ENCODE assay signal across 8 cellular contexts in the genomic region with DNA sequence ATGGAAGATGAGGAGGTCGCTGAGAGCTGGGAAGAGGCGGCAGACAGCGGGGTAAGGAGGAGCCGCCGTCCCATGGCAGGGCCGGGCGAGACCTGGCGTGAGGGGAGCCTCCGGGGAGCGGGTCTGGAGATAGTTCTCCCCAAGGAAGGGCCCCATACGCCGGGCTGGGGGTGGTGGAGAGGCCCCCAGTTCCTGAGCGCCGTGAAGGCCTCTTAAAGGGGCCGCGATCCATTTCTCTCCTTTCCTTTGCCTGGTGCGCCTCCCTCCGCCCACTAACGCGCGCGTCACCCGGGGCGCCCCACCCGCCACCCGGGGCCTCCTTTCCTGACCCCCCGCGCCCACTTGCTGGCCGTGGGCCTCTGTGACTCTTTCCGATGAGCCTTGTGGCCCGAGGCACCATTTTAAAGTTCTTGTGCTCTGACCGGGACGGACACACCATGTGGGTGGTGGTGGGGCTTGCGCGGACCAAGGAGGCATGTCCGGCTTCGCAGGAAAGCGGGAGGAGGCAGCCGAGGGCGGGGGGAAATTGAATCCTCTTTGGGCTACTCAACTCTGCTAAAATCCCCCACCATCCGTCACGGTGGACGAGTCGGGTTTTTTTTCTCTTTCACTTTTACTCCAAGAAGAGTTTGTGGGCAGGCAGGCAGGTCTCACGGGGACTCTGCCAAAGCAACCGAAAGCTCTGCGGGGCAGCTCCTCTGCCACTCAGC. TPM values are rescaled to one million over a fixed set of nuclear protein-coding genes. Genes with fewer than 3 reads are reported as not detected.
DNase-seq lines count a peak whose midpoint lies in the region; ATAC-seq and TF ChIP-seq lines count a peak whose summit lies in the region.

No MANE protein-coding gene starts in this region.

- POLR2A ChIA-PET in A673 (lab: Charles Lee; ENCODE audit: low non-redundant PET): no interaction called here
- POLR2A ChIA-PET in activated CD4-positive, alpha-beta T cell treated with anti-CD3 and anti-CD28 coated beads for 36 hours (lab: Charles Lee): interaction anchor here (0.5 to 1.8 kb wide), 13 partner anchors 14 to 580 kb away, joined by 3 to 6 read pairs (median 4); partner anchors contain the start of genes FBXO42 and NECAP2

- CTCF ChIA-PET in A673 (lab: Charles Lee): interaction anchor here (0.5 kb wide), 1 partner anchor 552 kb away, joined by 6 read pairs; no protein-coding TSS in a partner anchor
- CTCF ChIA-PET in activated CD4-positive, alpha-beta T cell treated with anti-CD3 and anti-CD28 coated beads for 36 hours (lab: Charles Lee): interaction anchor here (0.7 to 8.5 kb wide), 3 partner anchors 14 to 254 kb away, joined by 3 to 76 read pairs (median 5); partner anchors contain the start of genes FBXO42 and NECAP2

- TF ChIP-seq POLR2A in lower leg skin (IDR thresholded peaks at IDR 0.05): peak in 1 of 2 donors; percentile 75

- WGBS in lower leg skin, 2 donors: 0 to 1% methylated on average over 45 to 46 of the region's 47 CpGs

- no peaks in the 10 kb centered on the region for H3K27me3 ChIP-seq in A673 (replicated peaks; ENCODE audit: insufficient read depth, low read depth, low read length, poor library complexity)

- DNase-seq in A673 (ENCODE audit: low spot score) (peak; percentile 83), NCI-H345 (lab: John Stamatoyannopoulos, UW) (peak; percentile 72), lower leg skin (ENCODE audit: low spot score in 2 of 2) (peak; percentile 83 to 97)
- DNase-seq in activated CD4-positive, alpha-beta T cell treated with anti-CD3 and anti-CD28 coated beads for 36 hours: peak; percentile 92
- DNase-seq in stimulated activated CD4-positive, alpha-beta T cell treated with anti-CD3 and anti-CD28 coated beads, Interleukin-4, amount 100 ng/mL, for 4 hours: peak; percentile 84 to 87

- peak overlapping the region; percentile 99 for H3K27ac Mint-ChIP-seq in activated CD4-positive, alpha-beta T cell treated with anti-CD3 and anti-CD28 coated beads for 36 hours
- H3K27ac Mint-ChIP-seq in dendritic cell treated with granulocyte-macrophage colony-stimulating factor and Interleukin-4, amounts not matched to agents 40 ng/mL and 50 ng/mL, for 4 days: peak overlapping the region; percentile 99

- H3K4me1 Mint-ChIP-seq in activated CD4-positive, alpha-beta T cell treated with anti-CD3 and anti-CD28 coated beads for 36 hours: peaks cover 39% of the 10 kb centered on the region
- H3K4me1 Mint-ChIP-seq in dendritic cell treated with granulocyte-macrophage colony-stimulating factor and Interleukin-4, amounts not matched to agents 40 ng/mL and 50 ng/mL, for 4 days (ENCODE audit: low read depth): peaks cover 51% of the 10 kb centered on the region

- H3K27me3 Mint-ChIP-seq in activated CD4-positive, alpha-beta T cell treated with anti-CD3 and anti-CD28 coated beads for 36 hours: no peaks in the 10 kb centered on the region
- no peaks in the 10 kb centered on the region for H3K27me3 Mint-ChIP-seq in dendritic cell treated with granulocyte-macrophage colony-stimulating factor and Interleukin-4, amounts not matched to agents 40 ng/mL and 50 ng/mL, for 4 days

- no TSS peak for BruUV-seq in A673 (replicated peaks; lab: Mats Ljungman, UMichigan)

- no peaks in the 10 kb centered on the region for H3K9me3 Mint-ChIP-seq in activated CD4-positive, alpha-beta T cell treated with anti-CD3 and anti-CD28 coated beads for 36 hours (ENCODE audit: low read depth)
- no peaks in the 10 kb centered on the region for H3K9me3 Mint-ChIP-seq in dendritic cell treated with granulocyte-macrophage colony-stimulating factor and Interleukin-4, amounts not matched to agents 40 ng/mL and 50 ng/mL, for 4 days

- H3K4me1 ChIP-seq in A673 (ENCODE audit: insufficient read depth, low read length, poor library complexity, severe bottlenecking): peaks cover 10% of the 10 kb centered on the region

- TF ChIP-seq CTCF in A673 (conservative IDR thresholded peaks at IDR 0.05; ENCODE audit: low read depth, low read length): peak; percentile 28; the same call in 1 of the 2 replicates
- TF ChIP-seq CTCF in lower leg skin (IDR thresholded peaks at IDR 0.05): no peak

- H3K9me3 ChIP-seq in A673 (ENCODE audit: low read depth, low read length, poor library complexity, severe bottlenecking): no peaks in the 10 kb centered on the region

- no peaks in the 10 kb centered on the region for H3K36me3 ChIP-seq in A673 (ENCODE audit: insufficient read depth, low read length, poor library complexity, severe bottlenecking)

- peak; percentile 69 for ATAC-seq in GM18511 (IDR thresholded peaks at IDR 0.05; ENCODE audit: unreplicated experiment)
- peak; percentile 49 for ATAC-seq in HG02981 (IDR thresholded peaks at IDR 0.05; ENCODE audit: unreplicated experiment)
- peak; percentile 63 for ATAC-seq in activated CD4-positive, alpha-beta T cell treated with anti-CD3 and anti-CD28 coated beads for 36 hours

- peaks cover 18% of the 10 kb centered on the region for H3K36me3 Mint-ChIP-seq in activated CD4-positive, alpha-beta T cell treated with anti-CD3 and anti-CD28 coated beads for 36 hours (ENCODE audit: low read depth)
- H3K36me3 Mint-ChIP-seq in dendritic cell treated with granulocyte-macrophage colony-stimulating factor and Interleukin-4, amounts not matched to agents 40 ng/mL and 50 ng/mL, for 4 days (ENCODE audit: low read depth): peaks cover 28% of the 10 kb centered on the region

- intact Hi-C loops in A673 (cut with micrococcal nuclease; ENCODE audit: unreplicated experiment) (loop anchor here (10.0 kb wide), 2 partner anchors 123 to 163 kb away; no protein-coding TSS in a partner anchor), lower leg skin (cut with DNase I; ENCODE audit: low total_unique reads) (no loop called here)
- intact Hi-C loops in activated CD4-positive, alpha-beta T cell treated with anti-CD3 and anti-CD28 coated beads for 36 hours (cut with DNase I, micrococcal nuclease): loop anchor here (1.0 to 10.0 kb wide), 17 partner anchors 15 to 751 kb away; partner anchors contain the start of genes CPLANE2 (in 2 of the 2), FBXO42 (in 2 of the 2), NBPF1 (in 2 of the 2) and NECAP2 (in 2 of the 2)
- intact Hi-C loops in dendritic cell treated with granulocyte-macrophage colony-stimulating factor and Interleukin-4, amounts not matched to agents 40 ng/mL and 50 ng/mL, for 4 days (cut with micrococcal nuclease): loop anchor here (5.0 to 10.0 kb wide), 2 partner anchors 73 to 75 kb away; partner anchors contain the start of gene NECAP2

- H3K27ac ChIP-seq in A673 (ENCODE audit: low read depth, low read length, poor library complexity, severe bottlenecking): peak overlapping the region; percentile 93

- H3K4me3 Mint-ChIP-seq in activated CD4-positive, alpha-beta T cell treated with anti-CD3 and anti-CD28 coated beads for 36 hours: peak overlapping the region; percentile 95
- H3K4me3 Mint-ChIP-seq in dendritic cell treated with granulocyte-macrophage colony-stimulating factor and Interleukin-4, amounts not matched to agents 40 ng/mL and 50 ng/mL, for 4 days: peak overlapping the region; percentile 98

- H3K4me3 ChIP-seq in A673 (ENCODE audit: low read depth, low read length, poor library complexity, severe bottlenecking) (peak overlapping the region; percentile 87), lower leg skin (ENCODE audit: low read depth, poor library complexity, severe bottlenecking) (peak overlapping the region; percentile 70)

RNA-seq across cellular contexts. Expression of gene SZRD1, which starts 0.4 kb away (rescaled TPM):
- total RNA-seq in A673 (2021): 174 and 187 TPM in 2 replicates
- 100 to 1,000 TPM; 184 to 238 TPM for total RNA-seq in activated CD4-positive, alpha-beta T cell treated with anti-CD3 and anti-CD28 coated beads for 36 hours
- total RNA-seq in lower leg skin: 10 to 100 TPM; 37.8 to 54.0 (median 48.5) TPM

RNA-seq across cellular contexts. Expression of gene FBXO42, which starts 15.1 kb away (rescaled TPM):
- total RNA-seq in A673 (2021) (19.5 and 21.1 TPM in 2 replicates), lower leg skin (10 to 100 TPM; 40.1 to 68.3 (median 58.1) TPM)
- 10 to 100 TPM; 14.3 to 18.1 TPM for total RNA-seq in activated CD4-positive, alpha-beta T cell treated with anti-CD3 and anti-CD28 coated beads for 36 hours

Comparison
In these comparisons a context has a peak if more than half of its experiments do, and no peak if none do; other contexts are left out.
1. Peak in every context shown above with its lines: DNase-seq, ATAC-seq, H3K4me3 ChIP-seq and H3K27ac ChIP-seq.